Comparison of ENCODE assay signal across 18 cellular contexts in genomic region chr9:89555016-89555415, GRCh38. TPM values are rescaled to one million over a fixed set of nuclear protein-coding genes. Genes with fewer than 3 reads are reported as not detected.
A peak's percentile ranks its signal among the peaks of the same experiment; 100 is the strongest.
DNase-seq lines count a peak whose midpoint lies in the region; FAIRE-seq and TF ChIP-seq lines count a peak whose summit lies in the region.
"Had no signal": no experiment of that assay in that cellular context is flagged by ENCODE, and none has a peak within 500 bp of the region (broad histone marks: within the 10 kb centered on the region; RNA-seq: fewer than 3 reads in every experiment).

No MANE protein-coding gene starts in this region.

- peak; percentile 71 for FAIRE-seq in GM12891 (lab: Jason Lieb, UNC)
- FAIRE-seq: D721Med had no signal

- peak overlapping the region; percentile 3 for H2BK5ac ChIP-seq in mesenchymal stem cell (ENCODE audit: low read depth, low read length, poor library complexity, severe bottlenecking)

- no peak overlapping the region for H3K9ac ChIP-seq in mesenchymal stem cell (ENCODE audit: low read length)

- intact Hi-C loops in OCI-LY7 (cut with micrococcal nuclease; ENCODE audit: unreplicated experiment): no loop called here
- intact Hi-C loops in testis (cut with DNase I; ENCODE audit: low total_unique reads): loop anchor here (10.0 kb wide), 1 partner anchor 230 kb away; no protein-coding TSS in a partner anchor
- intact Hi-C loops in left ventricle myocardium inferior (cut with micrococcal nuclease): no loop called here

- CTCF ChIA-PET in OCI-LY7 (lab: Charles Lee; ENCODE audit: unreplicated experiment): interaction anchor here (2.1 kb wide), 1 partner anchor 126 kb away, joined by 12 read pairs; no protein-coding TSS in a partner anchor

- no peak for TF ChIP-seq CTCF in OCI-LY7 (conservative IDR thresholded peaks at IDR 0.05; ENCODE audit: low read length)
- no peak for TF ChIP-seq CTCF in testis (IDR thresholded peaks at IDR 0.05)
- no peak for TF ChIP-seq CTCF in left ventricle myocardium inferior (IDR thresholded peaks at IDR 0.05; ENCODE audit: borderline replicate concordance)

- TF ChIP-seq POLR2A in GM12891 (IDR thresholded peaks at IDR 0.05; ENCODE audit: low read depth, low read length) (no peak), testis (IDR thresholded peaks at IDR 0.05) (no peak)

- H3K4ac ChIP-seq in mesenchymal stem cell (ENCODE audit: low read depth in 1 of 2, low read length in 2 of 2): peak overlapping the region in 1 of 2 experiments; percentile 4

- H3K27me3 ChIP-seq in mesenchymal stem cell (ENCODE audit: control insufficient read depth in 1 of 2, insufficient read depth in 1 of 2, low read length in 2 of 2): peaks cover 0 to 60% of the 10 kb centered on the region in 2 experiments
- H3K27me3 ChIP-seq in testis: no peaks in the 10 kb centered on the region
- H3K27me3 ChIP-seq in left ventricle myocardium inferior (ENCODE audit: low read depth): peaks cover 16% of the 10 kb centered on the region
- H3K27me3 ChIP-seq: SJSA1 had no signal

- no TSS peak for BruUV-seq in OCI-LY7 (replicated peaks; lab: Mats Ljungman, UMichigan)

- no peak overlapping the region for H4K8ac ChIP-seq in mesenchymal stem cell (ENCODE audit: low read length)

- H3K4me2 ChIP-seq in OCI-LY7 (ENCODE audit: low read length) (peak overlapping the region; percentile 49; the same call in 1 of the 2 replicates), mesenchymal stem cell (ENCODE audit: low read length, poor library complexity, severe bottlenecking) (no peak overlapping the region)
- H3K4me2 ChIP-seq: PC-9 had no signal

- peak overlapping the region; percentile 49 to 75 for H2BK12ac ChIP-seq in mesenchymal stem cell (ENCODE audit: low read length in 2 of 2)

- H2AK5ac ChIP-seq in mesenchymal stem cell (ENCODE audit: low read length, severe bottlenecking): peak overlapping the region; percentile 24

- peaks cover 38% of the 10 kb centered on the region for H3K4me1 ChIP-seq in OCI-LY7 (ENCODE audit: insufficient read depth, low read length, poor library complexity, severe bottlenecking)
- peaks cover 31% of the 10 kb centered on the region for H3K4me1 ChIP-seq in mesenchymal stem cell (ENCODE audit: control insufficient read depth, insufficient read depth, low read depth, low read length)
- H3K4me1 ChIP-seq in testis: no peaks in the 10 kb centered on the region
- H3K4me1 ChIP-seq in left ventricle myocardium inferior: no peaks in the 10 kb centered on the region
- H3K4me1 ChIP-seq: SJSA1 had no signal

- no peaks in the 10 kb centered on the region for H3K79me2 ChIP-seq in OCI-LY7 (ENCODE audit: insufficient read depth, low read depth, low read length)

- H4K20me1 ChIP-seq in OCI-LY7 (ENCODE audit: insufficient read depth, low read length): no peaks in the 10 kb centered on the region

- H2AFZ ChIP-seq in OCI-LY7 (ENCODE audit: low read length) (no peak overlapping the region), mesenchymal stem cell (ENCODE audit: low read depth, low read length) (no peak overlapping the region)
- H2AFZ ChIP-seq: PC-9 had no signal

- H3K79me1 ChIP-seq in mesenchymal stem cell (replicated peaks; ENCODE audit: low read length, poor library complexity, severe bottlenecking): no peaks in the 10 kb centered on the region

- H2BK120ac ChIP-seq in mesenchymal stem cell (ENCODE audit: low read depth, low read length): peak overlapping the region; percentile 37

- H3K14ac ChIP-seq in mesenchymal stem cell (ENCODE audit: low read length in 2 of 2): no peak overlapping the region

- no peak overlapping the region for H3K23ac ChIP-seq in mesenchymal stem cell (ENCODE audit: low read length in 2 of 2)

- H3K9me3 ChIP-seq in OCI-LY7 (ENCODE audit: low read length) (no peaks in the 10 kb centered on the region), mesenchymal stem cell (ENCODE audit: control insufficient read depth, low read length) (no peaks in the 10 kb centered on the region), testis (no peaks in the 10 kb centered on the region), left ventricle myocardium inferior (replicated peaks) (no peaks in the 10 kb centered on the region)
- H3K9me3 ChIP-seq: SJSA1 had no signal

- DNase-seq in GM12891 (ENCODE audit: insufficient read length, low spot score) (no peak), OCI-LY7 (ENCODE audit: low spot score) (no peak), mesenchymal stem cell (no peak), testis (peak; percentile 25), islet precursor cell (no peak), left ventricle myocardium inferior (no peak)
- no peak for DNase-seq in activated naive CD4-positive, alpha-beta T cell treated with Interleukin-2 at 50 U/mL for 16 hours
- DNase-seq: CD8-positive, alpha-beta T cell; DMS79; NCI-H1048; NCI-H146; NCI-H2081; NCI-H510A; NCI-H82; PC-9 had no signal

- H3K9me2 ChIP-seq in OCI-LY7 (ENCODE audit: insufficient read depth, low read length): no peaks in the 10 kb centered on the region

- H3K18ac ChIP-seq in mesenchymal stem cell (ENCODE audit: low read depth in 1 of 2, low read length in 2 of 2): peak overlapping the region; percentile 16 to 46

- no peak overlapping the region for H3K4me3 ChIP-seq in OCI-LY7 (ENCODE audit: low read depth, low read length, poor library complexity, severe bottlenecking)
- H3K4me3 ChIP-seq in mesenchymal stem cell (ENCODE audit: insufficient read depth in 1 of 2, low read depth in 1 of 2, low read length in 2 of 2): no peak overlapping the region
- no peak overlapping the region for H3K4me3 ChIP-seq in testis
- H3K4me3 ChIP-seq in left ventricle myocardium inferior: no peak overlapping the region
- H3K4me3 ChIP-seq: PC-9, SJSA1 had no signal

- peak overlapping the region; percentile 46 for H4K91ac ChIP-seq in mesenchymal stem cell (ENCODE audit: low read length)

- POLR2A ChIA-PET in OCI-LY7 (lab: Charles Lee): interaction anchor here (0.9 to 1.7 kb wide), 5 partner anchors 10 to 445 kb away, joined by 3 to 8 read pairs (median 4); no protein-coding TSS in a partner anchor

- H3K27ac ChIP-seq in OCI-LY7 (ENCODE audit: low read depth, low read length, poor library complexity, severe bottlenecking) (no peak overlapping the region), mesenchymal stem cell (ENCODE audit: low read length, poor library complexity, severe bottlenecking) (peak overlapping the region; percentile 91), testis (no peak overlapping the region), left ventricle myocardium inferior (replicated peaks) (no peak overlapping the region)
- H3K27ac ChIP-seq: PC-9, SJSA1 had no signal

- H3K36me3 ChIP-seq in OCI-LY7 (ENCODE audit: insufficient read depth, low read length): no peaks in the 10 kb centered on the region
- H3K36me3 ChIP-seq in mesenchymal stem cell (ENCODE audit: control insufficient read depth in 1 of 2, insufficient read depth in 2 of 2, low read depth in 1 of 2, low read length in 2 of 2): no peaks in the 10 kb centered on the region
- no peaks in the 10 kb centered on the region for H3K36me3 ChIP-seq in testis (ENCODE audit: low read depth, missing control alignments)
- H3K36me3 ChIP-seq in left ventricle myocardium inferior: no peaks in the 10 kb centered on the region
- H3K36me3 ChIP-seq: SJSA1 had no signal

- no peak overlapping the region for H2BK15ac ChIP-seq in mesenchymal stem cell (ENCODE audit: low read depth, poor library complexity, severe bottlenecking)

- 98% methylated on average over 7 of the region's 8 CpGs for WGBS in mesenchymal stem cell
- WGBS in testis, 2 donors: 48 to 72% methylated on average over 8 of the region's 8 CpGs

TF ChIP-seq in GM12891, 5 proteins besides CTCF, POLR2A, EP300 and RAD21:
- TF ChIP-seq PAX5 (IDR thresholded peaks at IDR 0.05; ENCODE audit: insufficient read depth, low read length, severe bottlenecking): no peak
- TF ChIP-seq TAF1 (IDR thresholded peaks at IDR 0.05; ENCODE audit: low read depth, low read length): no peak
- TF ChIP-seq POU2F2 (IDR thresholded peaks at IDR 0.05; ENCODE audit: low read depth, low read length): no peak
- TF ChIP-seq SPI1 (IDR thresholded peaks at IDR 0.05; ENCODE audit: low read depth, low read length): no peak
- no peak for TF ChIP-seq POLR2AphosphoS5 (IDR thresholded peaks at IDR 0.05; ENCODE audit: low read depth, low read length)

RNA-seq across cellular contexts. Expression of gene GADD45G, which starts 49.8 kb away (rescaled TPM):
- polyA plus RNA-seq in GM12891 (2012; ENCODE audit: low read depth, missing spikeins): 1.4 TPM
- not detected in 2 replicates for total RNA-seq in OCI-LY7 (2014; rRNA removed; shearing (Covaris generic))
- total RNA-seq in OCI-LY7 (2022): not detected in 2 replicates
- 5.9 TPM for polyA plus RNA-seq in mesenchymal stem cell (2013, experiment 1 of 2)
- 5.1 TPM for polyA plus RNA-seq in mesenchymal stem cell (2013, experiment 2 of 2)
- 10 to 100 TPM; 66.1 to 72.8 TPM for total RNA-seq in testis
- polyA plus RNA-seq in testis (ENCODE audit: insufficient read depth, low read depth, low replicate concordance): 29.1 TPM
- total RNA-seq in left ventricle myocardium inferior: 44.5 TPM
- total RNA-seq: G401, SJSA1 had no signal

RNA-seq across cellular contexts. Expression of gene SEMA4D, which starts 57.1 kb away (rescaled TPM):
- polyA plus RNA-seq in GM12891 (2012; ENCODE audit: low read depth, missing spikeins): 42.2 TPM
- 28.5 and 33.7 TPM in 2 replicates for total RNA-seq in OCI-LY7 (2014; rRNA removed; shearing (Covaris generic))
- 52.8 and 60.5 TPM in 2 replicates for total RNA-seq in OCI-LY7 (2022)
- polyA plus RNA-seq in mesenchymal stem cell (2013, experiment 1 of 2): 3.2 TPM
- 3.2 TPM for polyA plus RNA-seq in mesenchymal stem cell (2013, experiment 2 of 2)
- 10 to 100 TPM; 38.7 to 53.1 TPM for total RNA-seq in testis
- 26.2 TPM for polyA plus RNA-seq in testis (ENCODE audit: insufficient read depth, low read depth, low replicate concordance)
- 17.1 TPM for total RNA-seq in left ventricle myocardium inferior

Comparison
In these comparisons a context has a peak if more than half of its experiments do, and no peak if none do; other contexts are left out.
1. RNA of gene GADD45G, which starts 49.8 kb away (total RNA-seq): 66.1 to 72.8 TPM in testis and 44.5 TPM in left ventricle myocardium inferior (single experiment); not detected in OCI-LY7; every median in the first group is over 10 times any median in the second.